27 cellular contexts compared by ENCODE assay signal in the genomic region with DNA sequence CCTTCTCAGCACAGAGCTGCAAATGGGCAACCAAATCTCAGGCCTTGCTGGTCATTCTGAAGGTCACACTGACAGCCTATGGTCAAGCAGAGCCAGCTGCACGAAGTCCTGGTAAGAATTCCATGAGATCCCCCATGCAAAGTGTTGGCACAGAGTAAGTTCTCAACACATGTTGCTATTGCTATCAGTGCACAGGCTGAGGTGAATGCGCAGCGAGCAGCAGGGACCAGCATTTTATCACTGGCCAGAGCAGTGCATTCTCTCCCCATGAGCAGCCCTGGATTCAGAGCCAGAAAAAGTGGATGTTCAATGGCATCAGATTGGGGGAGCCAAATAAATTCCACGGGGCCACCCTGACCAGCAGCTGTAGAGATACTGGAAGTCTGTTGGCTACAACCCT.
"Had no signal": no experiment of that assay in that cellular context is flagged by ENCODE, and none has a peak within 500 bp of the region (broad histone marks: within the 10 kb centered on the region; RNA-seq: fewer than 3 reads in every experiment).

No MANE protein-coding gene starts in this region.

- H3K9me3 ChIP-seq: adrenal gland, body of pancreas, colonic mucosa had no signal

- H3K27me3 ChIP-seq: adrenal gland, body of pancreas, cardiac muscle cell, colonic mucosa had no signal

- H3K27me3 Mint-ChIP-seq: activated CD4-positive, alpha-beta T cell treated with anti-CD3 and anti-CD28 coated beads, Interleukin-2, amount 10 ng/mL, durations not matched to agents 24 days and 14 days; activated naive CD8-positive, alpha-beta T cell treated with anti-CD3 and anti-CD28 coated beads, Interleukin-2, amount 50 U/mL, for 24 hours had no signal

- H3K27ac ChIP-seq: adrenal gland, body of pancreas, cardiac muscle cell, colonic mucosa, epithelial cell of prostate had no signal

- H3K4me3 Mint-ChIP-seq: activated CD4-positive, alpha-beta memory T cell treated with anti-CD3 and anti-CD28 coated beads for 36 hours; activated CD4-positive, alpha-beta T cell treated with anti-CD3 and anti-CD28 coated beads for 36 hours; activated CD4-positive, alpha-beta T cell treated with anti-CD3 and anti-CD28 coated beads, Interleukin-2, amount 10 ng/mL, durations not matched to agents 24 days and 14 days; activated naive CD4-positive, alpha-beta T cell treated with anti-CD3 and anti-CD28 coated beads for 36 hours; activated naive CD4-positive, alpha-beta T cell treated with anti-CD3 and anti-CD28 coated beads, Interleukin-2, amount 50 U/mL, for 24 hours; activated naive CD8-positive, alpha-beta T cell treated with anti-CD3 and anti-CD28 coated beads for 36 hours; activated naive CD8-positive, alpha-beta T cell treated with anti-CD3 and anti-CD28 coated beads, Interleukin-2, amount 50 U/mL, for 24 hours; activated T-helper 1 cell treated with anti-CD3 and anti-CD28 coated beads, Interleukin-12 subunit alpha, Interleukin-12 subunit beta, Interleukin-2, Interleukin-4 antibody, amounts not matched to agents 30 ng/mL and 10 ng/mL and 1 ng/mL, durations not matched to agents 14 hours and 24 hours and 36 hours had no signal

- H3K27ac Mint-ChIP-seq: activated CD4-positive, alpha-beta memory T cell treated with anti-CD3 and anti-CD28 coated beads for 36 hours; activated CD4-positive, alpha-beta T cell treated with anti-CD3 and anti-CD28 coated beads for 36 hours; activated CD4-positive, alpha-beta T cell treated with anti-CD3 and anti-CD28 coated beads, Interleukin-2, amount 10 ng/mL, durations not matched to agents 24 days and 14 days; activated naive CD4-positive, alpha-beta T cell treated with anti-CD3 and anti-CD28 coated beads for 36 hours; activated naive CD4-positive, alpha-beta T cell treated with anti-CD3 and anti-CD28 coated beads, Interleukin-2, amount 50 U/mL, for 24 hours; activated naive CD8-positive, alpha-beta T cell treated with anti-CD3 and anti-CD28 coated beads for 36 hours; activated naive CD8-positive, alpha-beta T cell treated with anti-CD3 and anti-CD28 coated beads, Interleukin-2, amount 50 U/mL, for 24 hours; activated T-helper 1 cell treated with anti-CD3 and anti-CD28 coated beads, Interleukin-12 subunit alpha, Interleukin-12 subunit beta, Interleukin-2, Interleukin-4 antibody, amounts not matched to agents 30 ng/mL and 10 ng/mL and 1 ng/mL, durations not matched to agents 14 hours and 24 hours and 36 hours; activated T-helper 2 cell treated with anti-CD3 and anti-CD28 coated beads, Interferon-gamma antibody, Interleukin-2, Interleukin-4, amounts not matched to agents 10 μg/mL and 5 μg/mL and 100 μg/mL, durations not matched to agents 14 hours and 24 hours and 36 hours had no signal

- DNase-seq: activated CD4-positive, alpha-beta memory T cell treated with anti-CD3 and anti-CD28 coated beads for 36 hours; activated CD4-positive, alpha-beta T cell treated with anti-CD3 and anti-CD28 coated beads for 36 hours; activated CD4-positive, alpha-beta T cell treated with anti-CD3 and anti-CD28 coated beads, Interleukin-2, amount 10 ng/mL, durations not matched to agents 24 days and 14 days; activated CD4-positive, CD25-positive, alpha-beta regulatory T cell; activated CD4-positive, CD25-positive, alpha-beta regulatory T cell treated with anti-CD3 and anti-CD28 coated beads, Interleukin-2, amount 50 U/mL, for 72 hours; activated effector memory CD4-positive, alpha-beta T cell treated with anti-CD3 and anti-CD28 coated beads, Interleukin-2, amount 50 U/mL, for 16 hours; activated naive CD4-positive, alpha-beta T cell treated with anti-CD3 and anti-CD28 coated beads for 36 hours; activated naive CD8-positive, alpha-beta T cell treated with anti-CD3 and anti-CD28 coated beads for 36 hours; activated naive CD8-positive, alpha-beta T cell treated with anti-CD3 and anti-CD28 coated beads, Interleukin-2, amount 50 U/mL, for 24 hours; activated T-cell treated with anti-CD3 and anti-CD28 coated beads, Interleukin-2, amount 50 U/mL, for 1 hour; activated T-cell treated with anti-CD3 and anti-CD28 coated beads, Interleukin-2, amount 50 U/mL, for 48 hours; amygdala; aorta; body of pancreas; central memory CD4-positive, alpha-beta T cell; cerebellar nuclear complex; colonic mucosa; effector CD8-positive, alpha-beta T cell; foreskin fibroblast; head of caudate nucleus; T-helper 2 cell had no signal

- H3K4me1 ChIP-seq: adrenal gland, body of pancreas, colonic mucosa had no signal

- H3K36me3 Mint-ChIP-seq: activated CD4-positive, alpha-beta memory T cell treated with anti-CD3 and anti-CD28 coated beads for 36 hours; activated naive CD4-positive, alpha-beta T cell treated with anti-CD3 and anti-CD28 coated beads, Interleukin-2, amount 50 U/mL, for 24 hours had no signal

- H3K9me3 Mint-ChIP-seq: activated CD4-positive, alpha-beta memory T cell treated with anti-CD3 and anti-CD28 coated beads for 36 hours; activated CD4-positive, alpha-beta T cell treated with anti-CD3 and anti-CD28 coated beads, Interleukin-2, amount 10 ng/mL, durations not matched to agents 24 days and 14 days; activated naive CD4-positive, alpha-beta T cell treated with anti-CD3 and anti-CD28 coated beads for 36 hours; activated naive CD4-positive, alpha-beta T cell treated with anti-CD3 and anti-CD28 coated beads, Interleukin-2, amount 50 U/mL, for 24 hours; activated naive CD8-positive, alpha-beta T cell treated with anti-CD3 and anti-CD28 coated beads for 36 hours; activated naive CD8-positive, alpha-beta T cell treated with anti-CD3 and anti-CD28 coated beads, Interleukin-2, amount 50 U/mL, for 24 hours; activated T-helper 1 cell treated with anti-CD3 and anti-CD28 coated beads, Interleukin-12 subunit alpha, Interleukin-12 subunit beta, Interleukin-2, Interleukin-4 antibody, amounts not matched to agents 30 ng/mL and 10 ng/mL and 1 ng/mL, durations not matched to agents 14 hours and 24 hours and 36 hours; activated T-helper 2 cell treated with anti-CD3 and anti-CD28 coated beads, Interferon-gamma antibody, Interleukin-2, Interleukin-4, amounts not matched to agents 10 μg/mL and 5 μg/mL and 100 μg/mL, durations not matched to agents 14 hours and 24 hours and 36 hours had no signal

- ATAC-seq: activated CD4-positive, alpha-beta T cell treated with anti-CD3 and anti-CD28 coated beads for 36 hours; activated naive CD8-positive, alpha-beta T cell treated with anti-CD3 and anti-CD28 coated beads, Interleukin-2, amount 50 U/mL, for 24 hours; body of pancreas had no signal

- H3K4me3 ChIP-seq: adrenal gland, body of pancreas, cardiac muscle cell, colonic mucosa had no signal

- H3K36me3 ChIP-seq: adrenal gland, cardiac muscle cell, colonic mucosa had no signal
